ENCODE assay signal across 12 cellular contexts in genomic region chr1:27306892-27307850, GRCh38. TPM values are rescaled to one million over a fixed set of nuclear protein-coding genes. Genes with fewer than 3 reads are reported as not detected.
A peak's percentile ranks its signal among the peaks of the same experiment; 100 is the strongest.
DNase-seq lines count a peak whose midpoint lies in the region; ATAC-seq, FAIRE-seq and TF ChIP-seq lines count a peak whose summit lies in the region.
"Had no signal": no experiment of that assay in that cellular context is flagged by ENCODE, and none has a peak within 500 bp of the region (broad histone marks: within the 10 kb centered on the region; RNA-seq: fewer than 3 reads in every experiment).

No MANE protein-coding gene starts in this region.

- CTCF ChIA-PET in mammary epithelial cell (lab: Charles Lee; ENCODE audit: low non-redundant PET) = no interaction called here
- CTCF ChIA-PET in MCF 10A (lab: Yijun Ruan, JAX) = interaction anchor here (0.5 to 2.6 kb wide), 8 partner anchors 10 to 448 kb away, joined by 3 to 17 read pairs (median 3); partner anchors contain the start of gene MAP3K6
- CTCF ChIA-PET in endothelial cell of umbilical vein (lab: Charles Lee) = interaction anchor here (0.6 to 3.8 kb wide), 10 partner anchors 10 to 88 kb away, joined by 3 to 30 read pairs (median 4); partner anchors contain the start of gene MAP3K6

- H2AFZ ChIP-seq in mammary epithelial cell (ENCODE audit: low read depth, low read length) = no peak overlapping the region
- H2AFZ ChIP-seq in endothelial cell of umbilical vein (ENCODE audit: low read depth, low read length) = no peak overlapping the region

- WGBS in mammary epithelial cell (ENCODE audit: low coverage, missing lambda C conversion rate) = 95% methylated on average over 8 of the region's 11 CpGs

- H3K4me2 ChIP-seq in mammary epithelial cell (ENCODE audit: insufficient read depth, low read depth, low read length) = no peak overlapping the region
- no peak overlapping the region for H3K4me2 ChIP-seq in endothelial cell of umbilical vein (ENCODE audit: insufficient read depth, low read length)

- TF ChIP-seq CTCF in mammary epithelial cell (conservative IDR thresholded peaks at IDR 0.05 in 1 of 2, IDR thresholded peaks at IDR 0.05 in 1 of 2; ENCODE audit: extremely low read depth in 1 of 2, insufficient read depth in 1 of 2, low read depth in 1 of 2, low read length in 2 of 2) (no peak), MCF 10A (IDR thresholded peaks at IDR 0.05; ENCODE audit: unreplicated experiment) (no peak), endothelial cell of umbilical vein (IDR thresholded peaks at IDR 0.05; ENCODE audit: extremely low read depth in 1 of 2, insufficient read depth in 1 of 2, low read depth in 1 of 2, low read length in 2 of 2) (peak in 1 of 2 donors; percentile 13), upper lobe of right lung (IDR thresholded peaks at IDR 0.05) (no peak)

- in situ Hi-C loops in mammary epithelial cell (cut with MboI; ENCODE audit: low sequenced_read_pairs in 2 of 2) = no loop called here

- no peak overlapping the region for H3K9ac ChIP-seq in mammary epithelial cell (ENCODE audit: insufficient read depth, low read length)
- no peak overlapping the region for H3K9ac ChIP-seq in endothelial cell of umbilical vein (replicated peaks; ENCODE audit: extremely low read depth, insufficient read depth, low read length)

- H3K4me1 ChIP-seq in mammary epithelial cell (ENCODE audit: insufficient read depth, low read length) = no peaks in the 10 kb centered on the region
- no peaks in the 10 kb centered on the region for H3K4me1 ChIP-seq in endothelial cell of umbilical vein (ENCODE audit: control insufficient read depth, extremely low read depth, insufficient read depth, low read length)
- H3K4me1 ChIP-seq in upper lobe of right lung = no peaks in the 10 kb centered on the region
- H3K4me1 ChIP-seq: SJSA1 had no signal

- no peaks in the 10 kb centered on the region for H3K27me3 ChIP-seq in mammary epithelial cell (ENCODE audit: insufficient read depth, low read length)
- H3K27me3 ChIP-seq in endothelial cell of umbilical vein (ENCODE audit: control insufficient read depth in 2 of 2, insufficient read depth in 2 of 2, low read length in 2 of 2) = no peaks in the 10 kb centered on the region
- no peaks in the 10 kb centered on the region for H3K27me3 ChIP-seq in upper lobe of right lung

- no peak for FAIRE-seq in endothelial cell of umbilical vein (lab: Jason Lieb, UNC)

- H3K36me3 ChIP-seq in mammary epithelial cell (ENCODE audit: insufficient read depth, low read length) (no peaks in the 10 kb centered on the region), endothelial cell of umbilical vein (ENCODE audit: control insufficient read depth in 2 of 2, extremely low read depth in 1 of 2, insufficient read depth in 2 of 2, low read length in 2 of 2) (no peaks in the 10 kb centered on the region), upper lobe of right lung (peaks cover 27% of the 10 kb centered on the region)
- H3K36me3 ChIP-seq: SJSA1 had no signal

- TSS peak; percentile 65 for BruUV-seq in mammary epithelial cell (replicated peaks; lab: Mats Ljungman, UMichigan)
- BruUV-seq in MCF 10A (replicated peaks; lab: Mats Ljungman, UMichigan) = no TSS peak
- BruUV-seq in endothelial cell of umbilical vein (replicated peaks; lab: Mats Ljungman, UMichigan) = TSS peak; percentile 50

- intact Hi-C loops in mammary epithelial cell (cut with micrococcal nuclease) = no loop called here
- intact Hi-C loops in MCF 10A (cut with micrococcal nuclease) = no loop called here
- intact Hi-C loops in endothelial cell of umbilical vein (cut with micrococcal nuclease) = no loop called here
- intact Hi-C loops in upper lobe of right lung (cut with DNase I) = no loop called here

- DNase-seq in mammary epithelial cell (no peak), MCF 10A (ENCODE audit: unreplicated experiment) (no peak), NCI-H524 (lab: John Stamatoyannopoulos, UW) (peak; percentile 86 to 91), endothelial cell of umbilical vein (ENCODE audit: low read depth, low spot score) (no peak), upper lobe of right lung (peak; percentile 46), SKM-1 (lab: John Stamatoyannopoulos, UW; ENCODE audit: unreplicated experiment) (no peak)
- DNase-seq in central memory CD4-positive, alpha-beta T cell = no peak
- DNase-seq: caudate nucleus had no signal

- no peaks in the 10 kb centered on the region for H3K4me1 Mint-ChIP-seq in MCF 10A (ENCODE audit: insufficient read depth, unreplicated experiment)
- H3K4me1 Mint-ChIP-seq: IgD-negative memory B cell had no signal

- H3K4me3 ChIP-seq in mammary epithelial cell (replicated peaks in 1 of 3; ENCODE audit: insufficient read depth in 1 of 3, low read depth in 2 of 3, low read length in 3 of 3) (no peak overlapping the region), endothelial cell of umbilical vein (replicated peaks in 1 of 3; ENCODE audit: insufficient read depth in 1 of 3, low read depth in 1 of 3, low read length in 3 of 3) (no peak overlapping the region), upper lobe of right lung (no peak overlapping the region)
- H3K4me3 ChIP-seq: SJSA1 had no signal

- no peaks in the 10 kb centered on the region for H3K27me3 Mint-ChIP-seq in MCF 10A (ENCODE audit: insufficient read depth, unreplicated experiment)
- H3K27me3 Mint-ChIP-seq: IgD-negative memory B cell had no signal

- H3K79me2 ChIP-seq in mammary epithelial cell (ENCODE audit: insufficient read depth, low read length) (no peaks in the 10 kb centered on the region), endothelial cell of umbilical vein (ENCODE audit: control insufficient read depth, insufficient read depth, low read length) (no peaks in the 10 kb centered on the region)

- H3K4me3 Mint-ChIP-seq in MCF 10A (ENCODE audit: unreplicated experiment) = no peak overlapping the region
- H3K4me3 Mint-ChIP-seq: IgD-negative memory B cell had no signal

- no peaks in the 10 kb centered on the region for H3K9me1 ChIP-seq in endothelial cell of umbilical vein (replicated peaks; ENCODE audit: control insufficient read depth, extremely low read depth, insufficient read depth, low read length)

- H3K36me3 Mint-ChIP-seq in MCF 10A (ENCODE audit: insufficient read depth, unreplicated experiment) = peaks cover 27% of the 10 kb centered on the region

- no peak overlapping the region for H3K27ac ChIP-seq in mammary epithelial cell (ENCODE audit: insufficient read depth, low read depth, low read length)
- no peak overlapping the region for H3K27ac ChIP-seq in endothelial cell of umbilical vein (ENCODE audit: insufficient read depth, low read depth, low read length)
- no peak overlapping the region for H3K27ac ChIP-seq in upper lobe of right lung
- H3K27ac ChIP-seq: C4-2B, SJSA1 had no signal

- TF ChIP-seq POLR2A in endothelial cell of umbilical vein (IDR thresholded peaks at IDR 0.05; ENCODE audit: low read depth, low read length) = no peak

- H3K9me3 ChIP-seq in mammary epithelial cell (replicated peaks; ENCODE audit: insufficient read depth, low read length) = no peaks in the 10 kb centered on the region
- H3K9me3 ChIP-seq in endothelial cell of umbilical vein (replicated peaks; ENCODE audit: control insufficient read depth, insufficient read depth, low read length) = no peaks in the 10 kb centered on the region
- no peaks in the 10 kb centered on the region for H3K9me3 ChIP-seq in upper lobe of right lung
- H3K9me3 ChIP-seq: SJSA1 had no signal

- H3K9me3 Mint-ChIP-seq in MCF 10A (ENCODE audit: unreplicated experiment) = no peaks in the 10 kb centered on the region
- H3K9me3 Mint-ChIP-seq: IgD-negative memory B cell had no signal

- dilution Hi-C loops in mammary epithelial cell (cut with HindIII; ENCODE audit: low sequenced_read_pairs) = no loop called here
- dilution Hi-C loops in endothelial cell of umbilical vein (cut with MboI; ENCODE audit: extremely low pct_ligation_motif_present, low sequenced_read_pairs) = no loop called here

- H3K27ac Mint-ChIP-seq in MCF 10A (ENCODE audit: low read depth, unreplicated experiment) = no peak overlapping the region

- POLR2A ChIA-PET in MCF 10A (lab: Yijun Ruan, JAX) (interaction anchor here (1.5 kb wide), 1 partner anchor 16 kb away, joined by 4 read pairs; no protein-coding TSS in a partner anchor), endothelial cell of umbilical vein (lab: Charles Lee) (no interaction called here)

- H4K20me1 ChIP-seq in mammary epithelial cell (ENCODE audit: insufficient read depth, low read length) (no peaks in the 10 kb centered on the region), endothelial cell of umbilical vein (replicated peaks; ENCODE audit: control insufficient read depth, extremely low read depth, insufficient read depth, low read length) (no peaks in the 10 kb centered on the region)

- ATAC-seq in upper lobe of right lung = peak; percentile 17
- no peak for ATAC-seq in HG03342 (IDR thresholded peaks at IDR 0.05; ENCODE audit: unreplicated experiment)

RNA-seq across cellular contexts. Expression of gene TMEM222, which starts 14.8 kb away (rescaled TPM):
- total RNA-seq in mammary epithelial cell (10 to 100 TPM; 23.0 to 39.9 TPM), MCF 10A (2022) (36.9 and 38.3 TPM in 2 replicates), endothelial cell of umbilical vein (43.1 and 45.8 TPM in 2 replicates), upper lobe of right lung (36.7 TPM)
- polyA plus RNA-seq in mammary epithelial cell (50.2 TPM), endothelial cell of umbilical vein (76.1 and 103 TPM in 2 replicates)
- polyA minus RNA-seq in mammary epithelial cell (32.0 TPM), endothelial cell of umbilical vein (71.0 and 75.9 TPM in 2 replicates)
- 61.1 and 68.5 TPM in 2 replicates for polyA plus RNA-seq in endothelial cell of umbilical vein (2011; cell fraction: cytosol; rRNA removed)
- 42.4 and 48.1 TPM in 2 replicates for polyA plus RNA-seq in endothelial cell of umbilical vein (2011; cell fraction: nucleus; rRNA removed)
- polyA plus RNA-seq in endothelial cell of umbilical vein (2012) = 30.7 and 35.6 TPM in 2 replicates
- polyA minus RNA-seq in endothelial cell of umbilical vein (2011; cell fraction: cytosol; rRNA and poly(A)+ RNA removed) = 23.4 TPM
- 16.3 and 17.6 TPM in 2 replicates for polyA minus RNA-seq in endothelial cell of umbilical vein (2011; cell fraction: nucleus; rRNA and poly(A)+ RNA removed)

RNA-seq across cellular contexts. Expression of gene SYTL1, which starts 34.7 kb away (rescaled TPM):
- total RNA-seq in mammary epithelial cell (10 to 100 TPM; 63.3 to 91.8 TPM), MCF 10A (2022) (64.8 and 81.8 TPM in 2 replicates), endothelial cell of umbilical vein (not detected in 2 replicates), upper lobe of right lung (30.6 TPM)
- polyA plus RNA-seq in mammary epithelial cell (33.0 TPM), endothelial cell of umbilical vein (0.04 and 0.29 TPM in 2 replicates)
- polyA minus RNA-seq in mammary epithelial cell (14.8 TPM), endothelial cell of umbilical vein (0.49 TPM in 1 of 2 replicates, not detected in the other)
- polyA plus RNA-seq in endothelial cell of umbilical vein (2011; cell fraction: cytosol; rRNA removed) = 0.04 and 0.10 TPM in 2 replicates
- 0.22 and 0.48 TPM in 2 replicates for polyA plus RNA-seq in endothelial cell of umbilical vein (2011; cell fraction: nucleus; rRNA removed)
- 0.08 TPM in 1 of 2 replicates, not detected in the other for polyA plus RNA-seq in endothelial cell of umbilical vein (2012)
- not detected for polyA minus RNA-seq in endothelial cell of umbilical vein (2011; cell fraction: cytosol; rRNA and poly(A)+ RNA removed)
- not detected in 2 replicates for polyA minus RNA-seq in endothelial cell of umbilical vein (2011; cell fraction: nucleus; rRNA and poly(A)+ RNA removed)

RNA-seq across cellular contexts. Expression of gene MAP3K6, which starts 59.6 kb away (rescaled TPM):
- total RNA-seq in mammary epithelial cell (10 to 100 TPM; 38.8 to 46.1 TPM), MCF 10A (2022) (13.2 and 13.5 TPM in 2 replicates), endothelial cell of umbilical vein (12.4 and 18.5 TPM in 2 replicates), upper lobe of right lung (144 TPM)
- polyA plus RNA-seq in mammary epithelial cell (22.5 TPM), endothelial cell of umbilical vein (9.9 and 12.7 TPM in 2 replicates)
- polyA minus RNA-seq in mammary epithelial cell (20.7 TPM), endothelial cell of umbilical vein (7.0 and 9.0 TPM in 2 replicates)
- 5.7 and 5.9 TPM in 2 replicates for polyA plus RNA-seq in endothelial cell of umbilical vein (2011; cell fraction: cytosol; rRNA removed)
- 52.7 and 54.9 TPM in 2 replicates for polyA plus RNA-seq in endothelial cell of umbilical vein (2011; cell fraction: nucleus; rRNA removed)
- 13.8 and 18.1 TPM in 2 replicates for polyA plus RNA-seq in endothelial cell of umbilical vein (2012)
- 8.3 TPM for polyA minus RNA-seq in endothelial cell of umbilical vein (2011; cell fraction: cytosol; rRNA and poly(A)+ RNA removed)
- polyA minus RNA-seq in endothelial cell of umbilical vein (2011; cell fraction: nucleus; rRNA and poly(A)+ RNA removed) = 9.3 and 12.2 TPM in 2 replicates

Comparison
In these comparisons a context has a peak if more than half of its experiments do, and no peak if none do; other contexts are left out.
1. DNase-seq: peak in NCI-H524 (2 of 2) and upper lobe of right lung (single experiment); none in mammary epithelial cell (single experiment), MCF 10A (single experiment), endothelial cell of umbilical vein (single experiment), SKM-1 (single experiment) and central memory CD4-positive, alpha-beta T cell (single experiment).
2. RNA of gene SYTL1, which starts 34.7 kb away (total RNA-seq): 63.3 to 91.8 TPM in mammary epithelial cell, 64.8 to 81.8 TPM in MCF 10A and 30.6 TPM in upper lobe of right lung (single experiment); not detected in endothelial cell of umbilical vein; every median in the first group is over 10 times any median in the second.